In the genomic region with DNA sequence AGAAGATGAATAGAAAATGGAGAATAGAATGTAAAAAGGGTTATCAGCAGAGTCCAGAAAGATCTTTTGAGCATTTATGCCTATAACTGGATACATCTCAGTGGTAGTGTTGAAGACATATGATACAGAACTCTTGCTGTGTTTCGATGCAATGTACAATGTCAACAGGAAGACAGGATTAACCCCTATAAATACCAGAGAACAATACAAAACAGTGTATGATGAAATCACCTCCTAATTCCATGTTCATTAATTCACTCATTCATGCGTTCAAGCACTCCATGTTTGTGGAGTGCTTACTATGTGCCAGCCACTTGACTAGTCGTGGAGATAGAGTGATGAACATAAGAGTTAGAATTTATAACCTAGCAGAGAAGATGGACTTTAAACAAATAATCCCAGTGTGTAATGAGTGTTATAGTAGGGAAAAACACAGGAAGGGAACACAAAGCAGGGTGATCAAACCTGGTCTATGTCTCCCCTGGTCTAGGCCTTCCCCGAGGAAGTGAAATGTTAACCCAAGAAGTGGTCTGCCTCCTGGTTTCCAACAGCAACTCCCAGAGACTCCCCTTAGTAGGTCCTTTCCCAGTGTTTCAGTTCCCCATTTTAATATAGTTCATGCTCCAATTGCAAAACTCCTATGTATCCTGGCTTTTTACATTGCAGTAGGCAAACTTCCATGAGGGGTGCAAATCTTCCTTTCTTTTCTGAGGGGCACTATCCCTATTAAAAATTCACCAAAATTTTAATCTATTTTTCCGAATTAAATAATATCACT, we compare ENCODE assay signal across 24 cellular contexts.
"Had no signal": no experiment of that assay in that cellular context is flagged by ENCODE, and none has a peak within 500 bp of the region (broad histone marks: within the 10 kb centered on the region; RNA-seq: fewer than 3 reads in every experiment).

No MANE protein-coding gene starts in this region.

- H3K36me3 Mint-ChIP-seq: activated CD4-positive, alpha-beta memory T cell treated with anti-CD3 and anti-CD28 coated beads for 36 hours; immature natural killer cell; neural progenitor cell had no signal

- H3K4me3 Mint-ChIP-seq: activated CD4-positive, alpha-beta memory T cell treated with anti-CD3 and anti-CD28 coated beads for 36 hours; activated naive CD8-positive, alpha-beta T cell treated with anti-CD3 and anti-CD28 coated beads, Interleukin-2, amount 50 U/mL, for 24 hours; immature natural killer cell; naive thymus-derived CD4-positive, alpha-beta T cell; neural progenitor cell had no signal

- H3K9me3 Mint-ChIP-seq: activated CD4-positive, alpha-beta memory T cell treated with anti-CD3 and anti-CD28 coated beads for 36 hours; activated naive CD8-positive, alpha-beta T cell treated with anti-CD3 and anti-CD28 coated beads, Interleukin-2, amount 50 U/mL, for 24 hours; immature natural killer cell; naive thymus-derived CD4-positive, alpha-beta T cell; neural progenitor cell had no signal

- ATAC-seq: activated naive CD8-positive, alpha-beta T cell treated with anti-CD3 and anti-CD28 coated beads, Interleukin-2, amount 50 U/mL, for 24 hours; body of pancreas; left lung; naive thymus-derived CD4-positive, alpha-beta T cell; right lobe of liver had no signal

- H3K4me3 ChIP-seq: body of pancreas, hepatocyte, left lung, lung, neural progenitor cell, right lobe of liver, skin epidermis, stomach, suprapubic skin, transverse colon had no signal

- H3K79me2 ChIP-seq: hepatocyte had no signal

- H3K4me1 Mint-ChIP-seq: immature natural killer cell had no signal

- H3K27me3 Mint-ChIP-seq: activated CD4-positive, alpha-beta memory T cell treated with anti-CD3 and anti-CD28 coated beads for 36 hours; activated naive CD8-positive, alpha-beta T cell treated with anti-CD3 and anti-CD28 coated beads, Interleukin-2, amount 50 U/mL, for 24 hours; naive thymus-derived CD4-positive, alpha-beta T cell had no signal

- H3K27me3 ChIP-seq: body of pancreas, hepatocyte, left lung, neural progenitor cell, right lobe of liver, stomach, suprapubic skin, transverse colon had no signal

- H3K27ac ChIP-seq: body of pancreas, hepatocyte, left lung, neural progenitor cell, right lobe of liver, skin epidermis, stomach, suprapubic skin, transverse colon had no signal

- H3K4me1 ChIP-seq: right lobe of liver had no signal

- H2AFZ ChIP-seq: hepatocyte, neural progenitor cell had no signal

- FAIRE-seq: urothelium cell line had no signal

- DNase-seq: activated CD4-positive, alpha-beta memory T cell treated with anti-CD3 and anti-CD28 coated beads for 36 hours; activated CD4-positive, alpha-beta T cell treated with anti-CD3 and anti-CD28 coated beads for 4 hours; activated CD4-positive, CD25-positive, alpha-beta regulatory T cell; activated gamma-delta T cell; activated naive CD4-positive, alpha-beta T cell treated with anti-CD3 and anti-CD28 coated beads, Interleukin-2, amount 50 U/mL, for 16 hours; activated naive CD8-positive, alpha-beta T cell treated with anti-CD3 and anti-CD28 coated beads, Interleukin-2, amount 50 U/mL, for 24 hours; body of pancreas; foreskin fibroblast; glutamatergic neuron; immature natural killer cell; kidney glomerular epithelial cell; left lung; naive thymus-derived CD4-positive, alpha-beta T cell; posterior cingulate gyrus; right lobe of liver; stimulated activated CD4-positive, alpha-beta T cell treated with anti-CD3 and anti-CD28 coated beads, Interleukin-1b, Interleukin-23, amount 100 ng/mL, for 48 hours; stomach; transverse colon had no signal

- H3K9ac ChIP-seq: neural progenitor cell had no signal

- H3K4me2 ChIP-seq: hepatocyte, neural progenitor cell had no signal

- H3K27ac Mint-ChIP-seq: activated CD4-positive, alpha-beta memory T cell treated with anti-CD3 and anti-CD28 coated beads for 36 hours; activated naive CD8-positive, alpha-beta T cell treated with anti-CD3 and anti-CD28 coated beads, Interleukin-2, amount 50 U/mL, for 24 hours; immature natural killer cell; naive thymus-derived CD4-positive, alpha-beta T cell; neural progenitor cell had no signal

- H3K36me3 ChIP-seq: left lung, neural progenitor cell, right lobe of liver, stomach, suprapubic skin, transverse colon had no signal

- H3K9me3 ChIP-seq: body of pancreas, left lung, right lobe of liver, stomach, suprapubic skin, transverse colon had no signal
